Comparison of ENCODE assay signal across 28 cellular contexts in the genomic region with DNA sequence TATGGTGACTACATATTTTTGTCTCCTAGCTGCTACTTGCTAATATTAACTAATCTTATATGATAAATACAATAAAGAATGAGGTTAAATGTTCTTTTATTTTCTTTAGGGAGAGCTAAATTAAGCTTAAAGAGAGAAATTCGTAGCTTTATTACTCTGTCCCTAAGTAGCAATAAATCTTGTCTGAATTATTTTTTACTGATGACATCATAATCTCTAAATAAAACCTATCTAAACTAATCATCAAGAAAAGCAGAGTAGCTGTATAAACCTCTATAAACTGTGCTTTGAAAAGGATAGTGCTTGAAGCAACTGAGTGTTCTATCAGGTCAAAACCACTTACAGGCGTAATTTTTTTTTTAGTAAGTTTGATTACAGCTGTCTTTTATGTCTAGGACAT.
"Had no signal": no experiment of that assay in that cellular context is flagged by ENCODE, and none has a peak within 500 bp of the region (broad histone marks: within the 10 kb centered on the region; RNA-seq: fewer than 3 reads in every experiment).

No MANE protein-coding gene starts in this region.

- FAIRE-seq: astrocyte, bronchial epithelial cell had no signal

- ATAC-seq: activated CD4-positive, CD25-positive, alpha-beta regulatory T cell treated with anti-CD3 and anti-CD28 coated beads, Interleukin-2, amount 50 U/mL, for 24 hours; activated CD8-positive, alpha-beta T cell treated with anti-CD3 and anti-CD28 coated beads for 36 hours; activated T-cell treated with anti-CD3 and anti-CD28 coated beads, Interleukin-2, amount 50 U/mL, for 4 hours; activated T-helper 17 cell treated with anti-CD3 and anti-CD28 coated beads, Interleukin-2, amount 50 U/mL, for 72 hours; esophagus mucosa; T-helper 17 cell had no signal

- DNase-seq: activated B cell treated with CpG ODN at 0.5 μM for 24 hours; activated CD4-positive, alpha-beta T cell treated with anti-CD3 and anti-CD28 coated beads for 48 hours; activated CD4-positive, alpha-beta T cell treated with anti-CD3 and anti-CD28 coated beads, Interleukin-2, amount 50 U/mL, for 1 hour; activated CD4-positive, alpha-beta T cell treated with anti-CD3 and anti-CD28 coated beads, Interleukin-2, amount 50 U/mL, for 48 hours; activated CD8-positive, alpha-beta memory T cell treated with anti-CD3 and anti-CD28 coated beads for 24 hours; activated CD8-positive, alpha-beta T cell treated with anti-CD3 and anti-CD28 coated beads for 36 hours; activated effector memory CD4-positive, alpha-beta T cell treated with Interleukin-2 at 50 U/mL for 16 hours; activated gamma-delta T cell treated with Interleukin-2 at 50 U/mL for 16 hours; activated naive CD4-positive, alpha-beta T cell treated with anti-CD3 and anti-CD28 coated beads, Interleukin-2, amount 50 U/mL, for 16 hours; activated naive CD4-positive, alpha-beta T cell treated with Interleukin-2 at 50 U/mL for 16 hours; activated T-cell treated with anti-CD3 and anti-CD28 coated beads, Interleukin-2, amount 50 U/mL, for 4 hours; amniotic stem cell; anterior cingulate cortex; brain microvascular endothelial cell; dorsolateral prefrontal cortex; effector memory CD4-positive, alpha-beta T cell; endodermal cell; foreskin fibroblast; head of caudate nucleus; T-helper 17 cell; T1000; WERI-Rb-1 had no signal

- H3K27ac ChIP-seq: brain microvascular endothelial cell, coronary artery, dorsolateral prefrontal cortex, WERI-Rb-1 had no signal

- H3K36me3 ChIP-seq: brain microvascular endothelial cell, WERI-Rb-1 had no signal

- H3K27me3 ChIP-seq: brain microvascular endothelial cell, dorsolateral prefrontal cortex had no signal

- H3K4me3 ChIP-seq: coronary artery, dorsolateral prefrontal cortex had no signal
